ENCODE assay signal across 18 cellular contexts in genomic region chr2:60858897-60859311, GRCh38. TPM values are rescaled to one million over a fixed set of nuclear protein-coding genes. Genes with fewer than 3 reads are reported as not detected.
DNase-seq lines count a peak whose midpoint lies in the region; ATAC-seq and TF ChIP-seq lines count a peak whose summit lies in the region.
"Had no signal": no experiment of that assay in that cellular context is flagged by ENCODE, and none has a peak within 500 bp of the region (broad histone marks: within the 10 kb centered on the region; RNA-seq: fewer than 3 reads in every experiment).

No MANE protein-coding gene starts in this region.

- 99% methylated on average over 3 of the region's 3 CpGs for WGBS in right cardiac atrium

- H3K79me2 ChIP-seq in PC-3 (ENCODE audit: low read length): no peaks in the 10 kb centered on the region

- peak; percentile 19 for DNase-seq in DMS53 (lab: John Stamatoyannopoulos, UW)
- DNase-seq in DMS53 treated with DMSO at 0.1 percent for 48 hours (lab: John Stamatoyannopoulos, UW; ENCODE audit: unreplicated experiment): no peak
- peak; percentile 46 for DNase-seq in PC-3
- DNase-seq in epithelial cell of esophagus (ENCODE audit: low read depth): peak; percentile 46
- no peak for DNase-seq in right cardiac atrium
- no peak for DNase-seq in T-helper 9 cell
- DNase-seq: CD4-positive, alpha-beta T cell; DMS153; GF-D8; HCEC 1CT; HFFc6; IMR-90 had no signal

- H3K4me2 ChIP-seq in PC-3 (ENCODE audit: low read length): no peak overlapping the region
- H3K4me2 ChIP-seq: KMS-11 had no signal

- ATAC-seq in PC-3 (no peak; the same call in 1 of the 2 replicates), HG03520 (IDR thresholded peaks at IDR 0.05; ENCODE audit: unreplicated experiment) (no peak), right cardiac atrium (no peak), HG02884 (IDR thresholded peaks at IDR 0.05; ENCODE audit: unreplicated experiment) (no peak)

- POLR2A ChIA-PET in PC-3 (lab: Charles Lee; ENCODE audit: unreplicated experiment): no interaction called here

- no peaks in the 10 kb centered on the region for H3K9me2 ChIP-seq in PC-3 (replicated peaks; ENCODE audit: low read length)

- no peaks in the 10 kb centered on the region for H4K20me1 ChIP-seq in PC-3 (ENCODE audit: low read length)
- H4K20me1 ChIP-seq: BLaER1 treated with 17β-estradiol and CSF1 and Interleukin-3, amounts not matched to agents 10 nM and 100 nM had no signal

- no peaks in the 10 kb centered on the region for H3K36me3 ChIP-seq in PC-3 (ENCODE audit: low read depth, low read length)
- H3K36me3 ChIP-seq: BLaER1 treated with 17β-estradiol and CSF1 and Interleukin-3, amounts not matched to agents 10 nM and 100 nM had no signal

- H3K9me3 ChIP-seq in PC-3 (ENCODE audit: low read length) (no peaks in the 10 kb centered on the region), right cardiac atrium (ENCODE audit: control insufficient read depth, low read length) (no peaks in the 10 kb centered on the region)

- TF ChIP-seq CTCF in PC-3 (conservative IDR thresholded peaks at IDR 0.05; ENCODE audit: low read depth, low read length) (no peak), epithelial cell of esophagus (IDR thresholded peaks at IDR 0.05; ENCODE audit: insufficient read depth, low read depth, low read length, missing control alignments) (no peak)

- intact Hi-C loops in PC-3 (cut with micrococcal nuclease) (no loop called here), right cardiac atrium (cut with DNase I) (no loop called here)

- CTCF ChIA-PET in PC-3 (lab: Charles Lee): no interaction called here

- H2AFZ ChIP-seq in PC-3 (ENCODE audit: low read length): no peak overlapping the region

- no TSS peak for BruUV-seq in PC-3 (replicated peaks; lab: Mats Ljungman, UMichigan)

- H3F3A ChIP-seq in PC-3 (ENCODE audit: low read length, unreplicated experiment): no peaks in the 10 kb centered on the region

- no peaks in the 10 kb centered on the region for H3K27me3 ChIP-seq in PC-3 (ENCODE audit: low read length)
- H3K27me3 ChIP-seq in right cardiac atrium (ENCODE audit: control insufficient read depth, insufficient read depth): no peaks in the 10 kb centered on the region
- H3K27me3 ChIP-seq: BLaER1 treated with 17β-estradiol and CSF1 and Interleukin-3, amounts not matched to agents 10 nM and 100 nM had no signal

- peaks cover 13% of the 10 kb centered on the region; the same call in 1 of the 2 replicates for H3K4me1 ChIP-seq in PC-3 (ENCODE audit: insufficient read depth, low read length)
- H3K4me1 ChIP-seq in right cardiac atrium (ENCODE audit: control insufficient read depth, insufficient read depth, low read length): no peaks in the 10 kb centered on the region

- H3K27ac ChIP-seq in PC-3 (ENCODE audit: low read length): no peak overlapping the region
- H3K27ac ChIP-seq in right cardiac atrium (ENCODE audit: low read length): no peak overlapping the region
- H3K27ac ChIP-seq: 22Rv1; BLaER1 treated with 17β-estradiol and CSF1 and Interleukin-3, amounts not matched to agents 10 nM and 100 nM; HL-60; KMS-11 had no signal

- H3K4me3 ChIP-seq in PC-3 (ENCODE audit: low read length) (no peak overlapping the region), epithelial cell of esophagus (ENCODE audit: low read length) (no peak overlapping the region), right cardiac atrium (ENCODE audit: low read length) (no peak overlapping the region)
- H3K4me3 ChIP-seq: BLaER1 treated with 17β-estradiol and CSF1 and Interleukin-3, amounts not matched to agents 10 nM and 100 nM had no signal

- H3K9ac ChIP-seq in PC-3 (ENCODE audit: low read length): no peak overlapping the region
- H3K9ac ChIP-seq: BLaER1 treated with 17β-estradiol and CSF1 and Interleukin-3, amounts not matched to agents 10 nM and 100 nM; KMS-11 had no signal

RNA-seq across cellular contexts. Expression of gene REL, which starts 22.5 kb away (rescaled TPM):
- total RNA-seq in PC-3 (2014; rRNA removed) (7.3 and 8.9 TPM in 2 replicates), right cardiac atrium (1 to 10 TPM; 5.7 to 8.0 (median 6.4) TPM)
- 1.8 TPM for polyA plus RNA-seq in right cardiac atrium

Comparison
In these comparisons a context has a peak if more than half of its experiments do, and no peak if none do; other contexts are left out.
1. DNase-seq: peak in DMS53 (single experiment), PC-3 (single experiment) and epithelial cell of esophagus (single experiment); none in DMS53 treated with DMSO at 0.1 percent for 48 hours (single experiment), right cardiac atrium (0 of 3) and T-helper 9 cell (single experiment).